Comparison of ENCODE assay signal across 9 cellular contexts in the genomic region with DNA sequence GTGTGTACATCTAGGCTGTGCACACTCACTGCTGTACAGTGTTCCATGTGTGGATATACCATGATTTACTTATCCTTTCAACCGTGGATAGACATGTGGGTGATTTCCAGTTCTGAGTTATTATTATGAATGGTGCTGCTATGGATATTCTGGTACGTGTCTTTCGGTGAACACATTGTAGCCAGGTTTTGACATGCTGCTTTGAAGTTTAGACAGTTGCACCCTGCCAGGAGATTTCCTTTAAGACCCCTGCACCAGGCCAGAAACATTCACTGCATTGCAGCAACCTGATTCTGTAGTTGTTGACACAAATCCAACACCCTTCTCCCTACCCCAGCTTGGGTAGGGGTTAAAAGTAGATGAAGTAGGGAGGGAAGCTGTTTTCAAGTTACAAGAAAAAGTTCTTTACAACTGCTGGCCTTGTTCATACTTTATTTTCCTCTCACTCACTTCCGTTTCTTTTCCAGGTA. TPM values are rescaled to one million over a fixed set of nuclear protein-coding genes. Genes with fewer than 3 reads are reported as not detected.
DNase-seq lines count a peak whose midpoint lies in the region; ATAC-seq and TF ChIP-seq lines count a peak whose summit lies in the region.
"Had no signal": no experiment of that assay in that cellular context is flagged by ENCODE, and none has a peak within 500 bp of the region (broad histone marks: within the 10 kb centered on the region; RNA-seq: fewer than 3 reads in every experiment).

No MANE protein-coding gene starts in this region.

- H3K4me1 Mint-ChIP-seq in Calu3 (ENCODE audit: low read depth, unreplicated experiment) = peaks cover 65% of the 10 kb centered on the region

- in situ Hi-C loops in GM13977 (cut with MboI; ENCODE audit: low pct_unique_long_range_greater_than_20kb, low sequenced_read_pairs, unreplicated experiment) = no loop called here

- peak overlapping the region; percentile 60 for H3K4me3 Mint-ChIP-seq in Calu3 (ENCODE audit: low read depth, unreplicated experiment)

- H3K27me3 Mint-ChIP-seq in Calu3 (ENCODE audit: unreplicated experiment) = no peaks in the 10 kb centered on the region

- peak overlapping the region; percentile 61 for H3K4me3 ChIP-seq in PC-3 (ENCODE audit: low read length)
- H3K4me3 ChIP-seq in right lobe of liver = no peak overlapping the region

- H3K4me1 ChIP-seq in PC-3 (ENCODE audit: insufficient read depth, low read length) = peaks cover 53% of the 10 kb centered on the region
- peaks cover 0 to 26% (median 17%) of the 10 kb centered on the region in 4 donors for H3K4me1 ChIP-seq in right lobe of liver

- DNase-seq in Calu3 (no peak), PC-3 (no peak), right lobe of liver (no peak), NCI-H2081 (lab: John Stamatoyannopoulos, UW) (no peak), NCI-H1436 (lab: John Stamatoyannopoulos, UW) (no peak), GM13977 (ENCODE audit: low spot score) (no peak), cerebellum (ENCODE audit: low spot score) (no peak)

- peak overlapping the region; percentile 46 for H2AFZ ChIP-seq in PC-3 (ENCODE audit: low read length)

- H3K9me2 ChIP-seq in PC-3 (replicated peaks; ENCODE audit: low read length) = no peaks in the 10 kb centered on the region

- no peak for TF ChIP-seq CTCF in Calu3 (IDR thresholded peaks at IDR 0.05; ENCODE audit: unreplicated experiment)
- no peak for TF ChIP-seq CTCF in PC-3 (conservative IDR thresholded peaks at IDR 0.05; ENCODE audit: low read depth, low read length)
- TF ChIP-seq CTCF in right lobe of liver (IDR thresholded peaks at IDR 0.05) = no peak
- TF ChIP-seq CTCF in GM13977 (IDR thresholded peaks at IDR 0.05; ENCODE audit: extremely low read depth, insufficient read depth, missing control alignments) = no peak

- H3K4me2 ChIP-seq in PC-3 (ENCODE audit: low read length) = peak overlapping the region; percentile 84

- H3K27me3 ChIP-seq in PC-3 (ENCODE audit: low read length) (no peaks in the 10 kb centered on the region), right lobe of liver (no peaks in the 10 kb centered on the region)

- ATAC-seq in GM21576 (IDR thresholded peaks at IDR 0.05; ENCODE audit: unreplicated experiment) (peak; percentile 8), PC-3 (no peak), right lobe of liver (no peak)

- WGBS in right lobe of liver (ENCODE audit: insufficient coverage, low coverage, low lambda C conversion rate, missing lambda C conversion rate) = 64% methylated on average over 4 of the region's 4 CpGs

- H3K9me3 ChIP-seq in PC-3 (ENCODE audit: low read length) = no peaks in the 10 kb centered on the region
- no peaks in the 10 kb centered on the region for H3K9me3 ChIP-seq in right lobe of liver

- no peak for TF ChIP-seq POLR2A in right lobe of liver (IDR thresholded peaks at IDR 0.05)

- no peaks in the 10 kb centered on the region for H3K36me3 ChIP-seq in PC-3 (ENCODE audit: low read depth, low read length)
- no peaks in the 10 kb centered on the region for H3K36me3 ChIP-seq in right lobe of liver

- peak overlapping the region; percentile 80 for H3K9ac ChIP-seq in PC-3 (ENCODE audit: low read length)

- intact Hi-C loops in Calu3 (cut with micrococcal nuclease; ENCODE audit: unreplicated experiment) (loop anchor here (5.0 kb wide), 2 partner anchors 65 to 350 kb away; no protein-coding TSS in a partner anchor), PC-3 (cut with micrococcal nuclease) (loop anchor here (1.0 to 5.0 kb wide), 3 partner anchors 12 to 170 kb away; a partner anchor contains a TSS), right lobe of liver (cut with DNase I) (no loop called here)

- peaks cover 20% of the 10 kb centered on the region for H3F3A ChIP-seq in PC-3 (ENCODE audit: low read length, unreplicated experiment)

- CTCF ChIA-PET in Calu3 (lab: Charles Lee) = interaction anchor here (0.6 to 2.0 kb wide), 5 partner anchors 12 to 640 kb away, joined by 5 to 14 read pairs (median 6); a partner anchor contains a TSS
- CTCF ChIA-PET in PC-3 (lab: Charles Lee) = interaction anchor here (0.6 kb wide), 1 partner anchor 13 kb away, joined by 3 read pairs; no protein-coding TSS in a partner anchor

- POLR2A ChIA-PET in PC-3 (lab: Charles Lee; ENCODE audit: unreplicated experiment) = no interaction called here

- no peaks in the 10 kb centered on the region for H3K79me2 ChIP-seq in PC-3 (ENCODE audit: low read length)

- H3K27ac ChIP-seq in PC-3 (ENCODE audit: low read length) = peak overlapping the region; percentile 98
- peak overlapping the region; percentile 23 to 24 (median 24) for H3K27ac ChIP-seq in right lobe of liver

- H3K9me3 Mint-ChIP-seq in Calu3 (ENCODE audit: low read depth, unreplicated experiment) = no peaks in the 10 kb centered on the region

- BruUV-seq in Calu3 (replicated peaks; lab: Mats Ljungman, UMichigan) (no TSS peak), PC-3 (replicated peaks; lab: Mats Ljungman, UMichigan) (no TSS peak)

- peak overlapping the region; percentile 94 for H3K27ac Mint-ChIP-seq in Calu3 (ENCODE audit: unreplicated experiment)

- H4K20me1 ChIP-seq in PC-3 (ENCODE audit: low read length) = no peaks in the 10 kb centered on the region

- peaks cover 12% of the 10 kb centered on the region for H3K36me3 Mint-ChIP-seq in Calu3 (ENCODE audit: insufficient read depth, unreplicated experiment)

RNA-seq across cellular contexts. Expression of a gene that starts 11.8 kb away (rescaled TPM):
- total RNA-seq in Calu3 (2022) (105 and 120 TPM in 2 replicates), PC-3 (2014; rRNA removed) (53.5 and 58.4 TPM in 2 replicates), right lobe of liver (10 to 100 TPM; 19.0 to 32.5 (median 27.1) TPM), cerebellum (48.9 TPM)

RNA-seq across cellular contexts. Expression of a gene that starts 51.0 kb away (rescaled TPM):
- total RNA-seq in Calu3 (2022) (1.4 TPM in 2 replicates), PC-3 (2014; rRNA removed) (0.23 and 1.5 TPM in 2 replicates), right lobe of liver (100 to 1,000 TPM in 5 of 6 experiments, 10 to 100 TPM in 1; 95.8 to 190 (median 174) TPM), cerebellum (0.73 TPM)
- total RNA-seq: M059J had no signal

Comparison
In these comparisons a context has a peak if more than half of its experiments do, and no peak if none do; other contexts are left out.
1. RNA of a gene that starts 51.0 kb away (total RNA-seq): 95.8 to 190 TPM in right lobe of liver; 0.23 to 1.5 TPM in PC-3, 1.4 TPM in Calu3 and 0.73 TPM in cerebellum (single experiment); every median in the first group is over 10 times any median in the second.
2. intact Hi-C loops: an anchor here in Calu3 (5.0 kb wide) and PC-3 (1.0 to 5.0 kb wide); none called in right lobe of liver.